ENCODE assay signal across 23 cellular contexts in genomic region chr5:57478826-57479225, GRCh38. TPM values are rescaled to one million over a fixed set of nuclear protein-coding genes. Genes with fewer than 3 reads are reported as not detected.
"Had no signal": no experiment of that assay in that cellular context is flagged by ENCODE, and none has a peak within 500 bp of the region (broad histone marks: within the 10 kb centered on the region; RNA-seq: fewer than 3 reads in every experiment).

No MANE protein-coding gene starts in this region.

- H3K27ac ChIP-seq: SJSA1, SK-N-MC had no signal

- H3K4me1 ChIP-seq: SJSA1 had no signal

- H3K4me3 ChIP-seq: MG63, SJSA1, SK-N-MC had no signal

- H3K27me3 ChIP-seq: MG63, SJSA1 had no signal

- DNase-seq: Karpas-422, KG1, MG63, NCI-H1092, NCI-H1105 treated with DMSO at 0.1 percent for 48 hours, NCI-H1417 treated with DMSO at 0.1 percent for 48 hours, NCI-H146, NCI-H1694 treated with DMSO at 0.1 percent for 48 hours, NCI-H1930, NCI-H2081, NCI-H2107, NCI-H2227 treated with DMSO at 0.1 percent for 48 hours, NCI-H446, NCI-H510A, NCI-H524 treated with DMSO at 0.1 percent for 48 hours, NCI-H69, NCI-H774, Right ventricle myocardium superior, RPMI8226, SIG-M5 had no signal

- H3K9me3 ChIP-seq: MG63, SJSA1 had no signal

- H3K36me3 ChIP-seq: MG63, SJSA1 had no signal

- FAIRE-seq: RCC 7860 had no signal

RNA-seq across cellular contexts. Expression of gene ACTBL2, which starts 3.8 kb away (rescaled TPM):
- total RNA-seq: Right ventricle myocardium superior, SJSA1 had no signal
